8 cellular contexts compared by ENCODE assay signal in genomic region chr5:157143127-157143959, GRCh38. TPM values are rescaled to one million over a fixed set of nuclear protein-coding genes. Genes with fewer than 3 reads are reported as not detected.
DNase-seq lines count a peak whose midpoint lies in the region; ATAC-seq and TF ChIP-seq lines count a peak whose summit lies in the region.

No MANE protein-coding gene starts in this region.

- no peak for TF ChIP-seq EP300 in suprapubic skin (IDR thresholded peaks at IDR 0.05)

- H3K36me3 ChIP-seq in endocrine pancreas (ENCODE audit: control insufficient read depth, insufficient read depth, low read length) (no peaks in the 10 kb centered on the region), mucosa of descending colon (ENCODE audit: low read depth) (peaks cover 6% of the 10 kb centered on the region), suprapubic skin (peaks cover 3% of the 10 kb centered on the region)

- intact Hi-C loops in mucosa of descending colon (cut with DNase I, micrococcal nuclease): loop anchor here in 1 of 2 donors (10.0 kb wide), 1 partner anchor 601 kb away; the partner anchor contains the start of gene LSM11

- H3K9ac ChIP-seq in endocrine pancreas (ENCODE audit: control insufficient read depth, insufficient read depth, low read length): peak overlapping the region; percentile 69

- ATAC-seq in GM18502 (IDR thresholded peaks at IDR 0.05; ENCODE audit: poor library complexity, unreplicated experiment): peak; percentile 51
- ATAC-seq in HG02943 (IDR thresholded peaks at IDR 0.05; ENCODE audit: low read depth, unreplicated experiment): peak; percentile 28
- ATAC-seq in mucosa of descending colon: peak; percentile 66

- WGBS in suprapubic skin: 15% methylated on average over 33 of the region's 33 CpGs

- peak overlapping the region; percentile 94 for H3K27ac ChIP-seq in suprapubic skin

- TF ChIP-seq POLR2A in suprapubic skin (IDR thresholded peaks at IDR 0.05): no peak

- DNase-seq in AG04449 (ENCODE audit: low read depth, low spot score) (no peak), NCI-H226 (peak; percentile 16), mucosa of descending colon (peak; percentile 64 to 70 (median 65)), suprapubic skin (ENCODE audit: low spot score in 2 of 2) (peak; percentile 72 to 83)
- peak; percentile 27 for DNase-seq in activated CD4-positive, alpha-beta T cell treated with anti-CD3 and anti-CD28 coated beads, Interleukin-2, amount 50 U/mL, for 4 hours

- H3K9me3 ChIP-seq in endocrine pancreas (ENCODE audit: control insufficient read depth, low read length) (no peaks in the 10 kb centered on the region), mucosa of descending colon (no peaks in the 10 kb centered on the region), suprapubic skin (no peaks in the 10 kb centered on the region)

- no peak for TF ChIP-seq CTCF in AG04449 (IDR thresholded peaks at IDR 0.05; ENCODE audit: insufficient read depth, low read length, missing control alignments)
- no peak for TF ChIP-seq CTCF in mucosa of descending colon (IDR thresholded peaks at IDR 0.05)
- no peak for TF ChIP-seq CTCF in suprapubic skin (IDR thresholded peaks at IDR 0.05)

- H3K4me3 ChIP-seq in AG04449 (ENCODE audit: low read depth, low read length) (peak overlapping the region; percentile 97), endocrine pancreas (ENCODE audit: control insufficient read depth, insufficient read depth, low read length) (peak overlapping the region; percentile 93), mucosa of descending colon (peak overlapping the region; percentile 78), suprapubic skin (peak overlapping the region; percentile 77)

- H3K4me1 ChIP-seq in endocrine pancreas (ENCODE audit: control insufficient read depth, insufficient read depth, low read length): peaks cover 5% of the 10 kb centered on the region
- peaks cover 10% of the 10 kb centered on the region for H3K4me1 ChIP-seq in mucosa of descending colon (ENCODE audit: low read depth)
- H3K4me1 ChIP-seq in suprapubic skin: peaks cover 17% of the 10 kb centered on the region

- POLR2A ChIA-PET in AG04449 (lab: Yijun Ruan, JAX): interaction anchor here (0.7 kb wide), 2 partner anchors 110 to 1419 kb away, joined by 3 to 4 read pairs; no protein-coding TSS in a partner anchor

- H3K27me3 ChIP-seq in endocrine pancreas (ENCODE audit: control insufficient read depth, insufficient read depth, low read length): no peaks in the 10 kb centered on the region
- no peaks in the 10 kb centered on the region for H3K27me3 ChIP-seq in suprapubic skin

- CTCF ChIA-PET in AG04449 (lab: Yijun Ruan, JAX): interaction anchor here (0.9 to 2.8 kb wide), 4 partner anchors 10 to 166 kb away, joined by 3 to 22 read pairs (median 4); no protein-coding TSS in a partner anchor

RNA-seq across cellular contexts. Expression of gene MED7, which starts 0.7 kb away (rescaled TPM):
- total RNA-seq in mucosa of descending colon (10 to 100 TPM; 11.8 to 14.4 (median 12.0) TPM), suprapubic skin (10 to 100 TPM in 2 of 4 donors, 1 to 10 TPM in 2; 5.5 to 13.6 (median 8.9) TPM)

RNA-seq across cellular contexts. Expression of gene GARIN3, which starts 22.7 kb away (rescaled TPM):
- total RNA-seq in mucosa of descending colon: not detected
- total RNA-seq in suprapubic skin: not detected

RNA-seq across cellular contexts. Expression of gene HAVCR2, which starts 34.5 kb away (rescaled TPM):
- 1 to 10 TPM; 2.1 to 5.1 (median 5.1) TPM for total RNA-seq in mucosa of descending colon
- total RNA-seq in suprapubic skin: 1 to 10 TPM; 2.1 to 4.5 (median 3.5) TPM

RNA-seq across cellular contexts. Expression of gene ITK, which starts 37.3 kb away (rescaled TPM):
- total RNA-seq in mucosa of descending colon: 1 to 10 TPM; 2.6 to 5.7 (median 2.7) TPM
- 1 to 10 TPM; 1.6 to 3.5 (median 2.7) TPM for total RNA-seq in suprapubic skin
